In genomic region chr15:83067638-83067962, GRCh38 we compare ENCODE assay signal across 9 cellular contexts. TPM values are rescaled to one million over a fixed set of nuclear protein-coding genes. Genes with fewer than 3 reads are reported as not detected.
DNase-seq lines count a peak whose midpoint lies in the region; ATAC-seq and TF ChIP-seq lines count a peak whose summit lies in the region.
"Had no signal": no experiment of that assay in that cellular context is flagged by ENCODE, and none has a peak within 500 bp of the region (broad histone marks: within the 10 kb centered on the region; RNA-seq: fewer than 3 reads in every experiment).

No MANE protein-coding gene starts in this region.

- H3K36me3 ChIP-seq in muscle layer of colon (ENCODE audit: insufficient read depth, low read length) (no peaks in the 10 kb centered on the region), aorta (ENCODE audit: control insufficient read depth in 1 of 2, insufficient read depth in 2 of 2, low read length in 1 of 2) (no peaks in the 10 kb centered on the region)

- in situ Hi-C loops in GM13977 (cut with MboI; ENCODE audit: low pct_unique_long_range_greater_than_20kb, low sequenced_read_pairs, unreplicated experiment): no loop called here

- H3K4me1 ChIP-seq in muscle layer of colon (ENCODE audit: insufficient read depth, low read length): peaks cover 29% of the 10 kb centered on the region
- peaks cover 0 to 5% of the 10 kb centered on the region in 2 donors for H3K4me1 ChIP-seq in aorta (ENCODE audit: control insufficient read depth in 1 of 2, insufficient read depth in 2 of 2, low read length in 2 of 2)

- intact Hi-C loops in aorta (cut with DNase I): loop anchor here (2.0 to 10.0 kb wide), 4 partner anchors 39 to 533 kb away; partner anchors contain the start of genes C15orf40 (in 1 of the 2), HDGFL3 (in 1 of the 2) and TM6SF1 (in 1 of the 2)

- H3K9ac ChIP-seq in muscle layer of colon (ENCODE audit: low read length): no peak overlapping the region

- H3K36me3 Mint-ChIP-seq in stimulated activated naive CD8-positive, alpha-beta T cell treated with anti-CD3 and anti-CD28 coated beads, Interleukin-15, Interleukin-2, amounts not matched to agents 100 ng/mL and 50 ng/mL, for 24 hours (ENCODE audit: low read depth): peaks cover 5% of the 10 kb centered on the region

- H3K4me3 ChIP-seq in muscle layer of colon (ENCODE audit: low read depth in 1 of 2, low read length in 2 of 2) (peak overlapping the region in 1 of 2 donors; percentile 87), aorta (ENCODE audit: low read length in 2 of 2) (no peak overlapping the region)

- no peak overlapping the region for H3K4me3 Mint-ChIP-seq in stimulated activated naive CD8-positive, alpha-beta T cell treated with anti-CD3 and anti-CD28 coated beads, Interleukin-15, Interleukin-2, amounts not matched to agents 100 ng/mL and 50 ng/mL, for 24 hours

- no peak for ATAC-seq in stimulated activated naive CD8-positive, alpha-beta T cell treated with anti-CD3 and anti-CD28 coated beads, Interleukin-15, Interleukin-2, amounts not matched to agents 100 U/mL and 50 U/mL, for 24 hours
- ATAC-seq in aorta (ENCODE audit: low FRiP score) (peak; percentile 64), HG02588 (IDR thresholded peaks at IDR 0.05; ENCODE audit: unreplicated experiment) (no peak)

- H3K27ac Mint-ChIP-seq in stimulated activated naive CD8-positive, alpha-beta T cell treated with anti-CD3 and anti-CD28 coated beads, Interleukin-15, Interleukin-2, amounts not matched to agents 100 ng/mL and 50 ng/mL, for 24 hours: peak overlapping the region; percentile 76

- WGBS in aorta, 2 donors: 5 to 15% methylated on average over 12 of the region's 12 CpGs

- no peaks in the 10 kb centered on the region for H3K27me3 Mint-ChIP-seq in stimulated activated naive CD8-positive, alpha-beta T cell treated with anti-CD3 and anti-CD28 coated beads, Interleukin-15, Interleukin-2, amounts not matched to agents 100 ng/mL and 50 ng/mL, for 24 hours

- TF ChIP-seq CTCF in GM13977 (IDR thresholded peaks at IDR 0.05; ENCODE audit: extremely low read depth, insufficient read depth, missing control alignments): no peak

- peak overlapping the region; percentile 67 for H3K27ac ChIP-seq in caudate nucleus (ENCODE audit: low read depth, low read length)
- peak overlapping the region; percentile 98 for H3K27ac ChIP-seq in muscle layer of colon (ENCODE audit: low read depth, low read length)
- peak overlapping the region; percentile 77 to 95 for H3K27ac ChIP-seq in aorta (ENCODE audit: low read depth in 1 of 2, low read length in 2 of 2)

- peaks cover 18% of the 10 kb centered on the region for H3K4me1 Mint-ChIP-seq in stimulated activated naive CD8-positive, alpha-beta T cell treated with anti-CD3 and anti-CD28 coated beads, Interleukin-15, Interleukin-2, amounts not matched to agents 100 ng/mL and 50 ng/mL, for 24 hours (ENCODE audit: low read depth)

- no peak for DNase-seq in stimulated activated naive CD8-positive, alpha-beta T cell treated with anti-CD3 and anti-CD28 coated beads, Interleukin-15, Interleukin-2, amounts not matched to agents 100 U/mL and 50 U/mL, for 24 hours
- DNase-seq in caudate nucleus (lab: John Stamatoyannopoulos, UW) (peak in 2 of 61 donors; percentile 41 to 53), aorta (no peak), LoVo (ENCODE audit: low spot score) (no peak), GM13977 (ENCODE audit: low spot score) (no peak)

- peaks cover 5% of the 10 kb centered on the region for H3K9me3 Mint-ChIP-seq in stimulated activated naive CD8-positive, alpha-beta T cell treated with anti-CD3 and anti-CD28 coated beads, Interleukin-15, Interleukin-2, amounts not matched to agents 100 ng/mL and 50 ng/mL, for 24 hours

- no peaks in the 10 kb centered on the region for H3K27me3 ChIP-seq in muscle layer of colon (ENCODE audit: control insufficient read depth in 1 of 2, insufficient read depth in 2 of 2, low read length in 2 of 2)
- no peaks in the 10 kb centered on the region for H3K27me3 ChIP-seq in aorta (ENCODE audit: control insufficient read depth in 1 of 2, insufficient read depth in 2 of 2, low read length in 1 of 2)

- H3K9me3 ChIP-seq in muscle layer of colon (ENCODE audit: low read length) (no peaks in the 10 kb centered on the region), aorta (ENCODE audit: control insufficient read depth, low read length) (no peaks in the 10 kb centered on the region)

RNA-seq across cellular contexts. Expression of gene BTBD1, which starts 0.5 kb away (rescaled TPM):
- 10 to 100 TPM; 38.3 to 47.8 TPM for total RNA-seq in aorta
- 10 to 100 TPM; 21.0 to 32.1 TPM for polyA plus RNA-seq in aorta

RNA-seq across cellular contexts. Expression of gene TM6SF1, which starts 39.8 kb away (rescaled TPM):
- 10 to 100 TPM in 1 of 2 donors, 1 to 10 TPM in 1; 7.9 to 11.3 TPM for total RNA-seq in aorta
- 10 to 100 TPM in 1 of 2 donors, 1 to 10 TPM in 1; 2.2 to 13.0 TPM for polyA plus RNA-seq in aorta
- total RNA-seq: LHCN-M2 had no signal

RNA-seq across cellular contexts. Expression of gene C15orf40, which starts 56.2 kb away (rescaled TPM):
- total RNA-seq in aorta: 10 to 100 TPM; 15.0 to 15.3 TPM
- 10 to 100 TPM; 16.5 to 27.9 TPM for polyA plus RNA-seq in aorta
